ENCODE assay signal across 8 cellular contexts in genomic region chr2:240561325-240561971, GRCh38. TPM values are rescaled to one million over a fixed set of nuclear protein-coding genes. Genes with fewer than 3 reads are reported as not detected.
A peak's percentile ranks its signal among the peaks of the same experiment; 100 is the strongest.
DNase-seq lines count a peak whose midpoint lies in the region; ATAC-seq and TF ChIP-seq lines count a peak whose summit lies in the region.

No MANE protein-coding gene starts in this region.

- peaks cover 51% of the 10 kb centered on the region for H3K36me3 Mint-ChIP-seq in activated CD4-positive, alpha-beta T cell treated with anti-CD3 and anti-CD28 coated beads, Interleukin-2, amount 10 ng/mL, durations not matched to agents 24 days and 14 days (ENCODE audit: low read depth)
- H3K36me3 Mint-ChIP-seq in activated T-cell treated with anti-CD3 and anti-CD28 coated beads, Interleukin-2, amount 50 U/mL, for 24 hours (ENCODE audit: low read depth): peaks cover 72% of the 10 kb centered on the region

- peak overlapping the region; percentile 94 for H3K27ac Mint-ChIP-seq in activated CD4-positive, alpha-beta T cell treated with anti-CD3 and anti-CD28 coated beads, Interleukin-2, amount 10 ng/mL, durations not matched to agents 24 days and 14 days
- peak overlapping the region; percentile 95 for H3K27ac Mint-ChIP-seq in activated T-cell treated with anti-CD3 and anti-CD28 coated beads, Interleukin-2, amount 50 U/mL, for 24 hours

- peak; percentile 74 for DNase-seq in activated CD4-positive, alpha-beta T cell treated with anti-CD3 and anti-CD28 coated beads, Interleukin-2, amount 10 ng/mL, durations not matched to agents 24 days and 14 days
- no peak for DNase-seq in activated CD4-positive, alpha-beta T cell treated with anti-CD3 and anti-CD28 coated beads for 1 hour
- DNase-seq in activated T-cell treated with anti-CD3 and anti-CD28 coated beads, Interleukin-2, amount 50 U/mL, for 24 hours: no peak
- no peak for DNase-seq in heart left ventricle
- DNase-seq in sigmoid colon: peak; percentile 61
- DNase-seq in NCI-H2227 (lab: John Stamatoyannopoulos, UW; ENCODE audit: unreplicated experiment): no peak
- no peak for DNase-seq in OCI-M2 (lab: John Stamatoyannopoulos, UW; ENCODE audit: unreplicated experiment)

- H3K9me3 ChIP-seq in HUES64 (ENCODE audit: insufficient read depth, low read depth, low read length): no peaks in the 10 kb centered on the region
- no peaks in the 10 kb centered on the region for H3K9me3 ChIP-seq in heart left ventricle
- no peaks in the 10 kb centered on the region for H3K9me3 ChIP-seq in sigmoid colon

- TF ChIP-seq POLR2A in heart left ventricle (IDR thresholded peaks at IDR 0.05): peak in 1 of 2 donors; percentile 64
- no peak for TF ChIP-seq POLR2A in sigmoid colon (IDR thresholded peaks at IDR 0.05)

- peak in 2 of 12 donors; percentile 2 to 15 for TF ChIP-seq CTCF in heart left ventricle (IDR thresholded peaks at IDR 0.05)
- TF ChIP-seq CTCF in sigmoid colon (IDR thresholded peaks at IDR 0.05): peak in 1 of 4 experiments; percentile 60

- H3K27ac ChIP-seq in HUES64 (ENCODE audit: low read depth, low read length) (peak overlapping the region; percentile 60), heart left ventricle (peak overlapping the region; percentile 75 to 100 (median 100)), sigmoid colon (peak overlapping the region; percentile 97 to 100 (median 100))

- peak overlapping the region; percentile 94 for H3K4me3 Mint-ChIP-seq in activated CD4-positive, alpha-beta T cell treated with anti-CD3 and anti-CD28 coated beads, Interleukin-2, amount 10 ng/mL, durations not matched to agents 24 days and 14 days
- peak overlapping the region; percentile 82 for H3K4me3 Mint-ChIP-seq in activated T-cell treated with anti-CD3 and anti-CD28 coated beads, Interleukin-2, amount 50 U/mL, for 24 hours

- H3K27me3 ChIP-seq in HUES64 (ENCODE audit: insufficient read depth, low read length) (peaks cover 28% of the 10 kb centered on the region), heart left ventricle (peaks cover 0 to 3% (median 0%) of the 10 kb centered on the region in 9 donors), sigmoid colon (peaks cover 0 to 19% (median 0%) of the 10 kb centered on the region in 3 donors)

- no peaks in the 10 kb centered on the region for H3K27me3 Mint-ChIP-seq in activated CD4-positive, alpha-beta T cell treated with anti-CD3 and anti-CD28 coated beads, Interleukin-2, amount 10 ng/mL, durations not matched to agents 24 days and 14 days
- H3K27me3 Mint-ChIP-seq in activated T-cell treated with anti-CD3 and anti-CD28 coated beads, Interleukin-2, amount 50 U/mL, for 24 hours: no peaks in the 10 kb centered on the region

- intact Hi-C loops in activated CD4-positive, alpha-beta T cell treated with anti-CD3 and anti-CD28 coated beads, Interleukin-2, amount 10 ng/mL, durations not matched to agents 24 days and 14 days (cut with micrococcal nuclease): loop anchor here (1.0 to 10.0 kb wide), 4 partner anchors 271 to 1323 kb away; partner anchors contain the start of genes COPS9 and STK25
- intact Hi-C loops in heart left ventricle (cut with DNase I): loop anchor here in 3 of 10 donors (1.0 to 10.0 kb wide), 5 partner anchors 25 to 537 kb away; partner anchors contain the start of genes CAPN10 (in 3 of the 3), NDUFA10 (in 1 of the 3) and SNED1 (in 1 of the 3)
- intact Hi-C loops in sigmoid colon (cut with DNase I): loop anchor here (10.0 kb wide), 2 partner anchors 273 to 753 kb away; partner anchors contain the start of genes HDLBP and SEPTIN2

- peak overlapping the region; percentile 73 for H3K4me3 ChIP-seq in HUES64 (ENCODE audit: low read length)
- peak overlapping the region; percentile 37 to 94 (median 90) for H3K4me3 ChIP-seq in heart left ventricle
- H3K4me3 ChIP-seq in sigmoid colon: peak overlapping the region; percentile 68 to 93 (median 85)

- ATAC-seq in heart left ventricle: peak in 2 of 4 donors; percentile 1 to 3

- 54% methylated on average over 12 of the region's 14 CpGs for WGBS in HUES64
- WGBS in heart left ventricle, 4 donors: 14 to 33% (median 19%) methylated on average over 9 to 14 of the region's 14 CpGs
- WGBS in sigmoid colon, 2 donors: 3 to 14% methylated on average over 14 of the region's 14 CpGs

- peaks cover 66% of the 10 kb centered on the region for H3K4me1 Mint-ChIP-seq in activated CD4-positive, alpha-beta T cell treated with anti-CD3 and anti-CD28 coated beads, Interleukin-2, amount 10 ng/mL, durations not matched to agents 24 days and 14 days
- H3K4me1 Mint-ChIP-seq in activated T-cell treated with anti-CD3 and anti-CD28 coated beads, Interleukin-2, amount 50 U/mL, for 24 hours (ENCODE audit: low read depth): peaks cover 80% of the 10 kb centered on the region

- no peaks in the 10 kb centered on the region for H3K9me3 Mint-ChIP-seq in activated CD4-positive, alpha-beta T cell treated with anti-CD3 and anti-CD28 coated beads, Interleukin-2, amount 10 ng/mL, durations not matched to agents 24 days and 14 days
- H3K9me3 Mint-ChIP-seq in activated T-cell treated with anti-CD3 and anti-CD28 coated beads, Interleukin-2, amount 50 U/mL, for 24 hours: no peaks in the 10 kb centered on the region

- peaks cover 21% of the 10 kb centered on the region for H3K4me1 ChIP-seq in HUES64 (ENCODE audit: insufficient read depth, low read length)
- H3K4me1 ChIP-seq in heart left ventricle: peaks cover 7 to 88% (median 51%) of the 10 kb centered on the region in 12 donors
- H3K4me1 ChIP-seq in sigmoid colon: peaks cover 2 to 59% (median 49%) of the 10 kb centered on the region in 4 donors

- H3K36me3 ChIP-seq in HUES64 (ENCODE audit: insufficient read depth, low read length) (no peaks in the 10 kb centered on the region; the same call in 1 of the 2 replicates), heart left ventricle (peaks cover 0 to 12% (median 0%) of the 10 kb centered on the region in 9 donors), sigmoid colon (peaks cover 0 to 9% (median 0%) of the 10 kb centered on the region in 4 donors)

- peak overlapping the region; percentile 73; the same call in 1 of the 2 replicates for H3K9ac ChIP-seq in HUES64 (ENCODE audit: low read depth, low read length)

- no peak for TF ChIP-seq EP300 in sigmoid colon (IDR thresholded peaks at IDR 0.05)

RNA-seq across cellular contexts. Expression of gene DUSP28, which starts 1.3 kb away (rescaled TPM):
- total RNA-seq in activated CD4-positive, alpha-beta T cell treated with anti-CD3 and anti-CD28 coated beads, Interleukin-2, amount 10 ng/mL, durations not matched to agents 24 days and 14 days: 6.3 and 7.9 TPM in 2 replicates
- 4.3 TPM for polyA plus RNA-seq in HUES64 (2013, experiment 1 of 2)
- 2.7 TPM for polyA plus RNA-seq in HUES64 (2013, experiment 2 of 2)
- total RNA-seq in heart left ventricle (10 to 100 TPM in 7 of 9 donors, 1 to 10 TPM in 2; 6.7 to 23.9 (median 15.4) TPM), sigmoid colon (10 to 100 TPM in 1 of 4 donors, 1 to 10 TPM in 3; 4.6 to 10.2 (median 7.6) TPM)
- polyA plus RNA-seq in heart left ventricle (1 to 10 TPM; 3.6 to 9.3 TPM), sigmoid colon (1 to 10 TPM; 5.0 to 5.4 (median 5.1) TPM)

RNA-seq across cellular contexts. Expression of gene ANKMY1, which starts 3.7 kb away (rescaled TPM):
- total RNA-seq in activated CD4-positive, alpha-beta T cell treated with anti-CD3 and anti-CD28 coated beads, Interleukin-2, amount 10 ng/mL, durations not matched to agents 24 days and 14 days: 24.8 and 26.7 TPM in 2 replicates
- 3.0 TPM for polyA plus RNA-seq in HUES64 (2013, experiment 1 of 2)
- 3.6 TPM for polyA plus RNA-seq in HUES64 (2013, experiment 2 of 2)
- total RNA-seq in heart left ventricle: 10 to 100 TPM in 1 of 9 donors, 1 to 10 TPM in 8; 3.1 to 11.7 (median 5.6) TPM
- polyA plus RNA-seq in heart left ventricle: 1 to 10 TPM; 2.4 to 4.9 TPM
- 10 to 100 TPM in 2 of 4 donors, 1 to 10 TPM in 2; 6.7 to 14.0 (median 9.6) TPM for total RNA-seq in sigmoid colon
- polyA plus RNA-seq in sigmoid colon: 1 to 10 TPM; 3.6 to 9.4 (median 3.9) TPM

RNA-seq across cellular contexts. Expression of gene RNPEPL1, which starts 6.8 kb away (rescaled TPM):
- total RNA-seq in activated CD4-positive, alpha-beta T cell treated with anti-CD3 and anti-CD28 coated beads, Interleukin-2, amount 10 ng/mL, durations not matched to agents 24 days and 14 days: 59.1 and 60.7 TPM in 2 replicates
- polyA plus RNA-seq in HUES64 (2013, experiment 1 of 2): 7.3 TPM
- polyA plus RNA-seq in HUES64 (2013, experiment 2 of 2): 8.7 TPM
- total RNA-seq in heart left ventricle (100 to 1,000 TPM in 2 of 9 donors, 10 to 100 TPM in 7; 67.5 to 149 (median 91.0) TPM), sigmoid colon (10 to 100 TPM; 23.1 to 87.8 (median 28.4) TPM)
- polyA plus RNA-seq in heart left ventricle (100 to 1,000 TPM in 1 of 2 donors, 10 to 100 TPM in 1; 75.9 to 206 TPM), sigmoid colon (100 to 1,000 TPM in 2 of 3 donors, 10 to 100 TPM in 1; 64.3 to 136 (median 102) TPM)

RNA-seq across cellular contexts. Expression of gene CAPN10, which starts 25.1 kb away (rescaled TPM):
- total RNA-seq in activated CD4-positive, alpha-beta T cell treated with anti-CD3 and anti-CD28 coated beads, Interleukin-2, amount 10 ng/mL, durations not matched to agents 24 days and 14 days: 48.4 and 51.9 TPM in 2 replicates
- 23.9 TPM for polyA plus RNA-seq in HUES64 (2013, experiment 1 of 2)
- 22.4 TPM for polyA plus RNA-seq in HUES64 (2013, experiment 2 of 2)
- 10 to 100 TPM; 14.9 to 35.6 (median 21.9) TPM for total RNA-seq in heart left ventricle
- 10 to 100 TPM; 17.4 to 39.7 TPM for polyA plus RNA-seq in heart left ventricle
- 10 to 100 TPM; 10.5 to 27.7 (median 16.3) TPM for total RNA-seq in sigmoid colon
- polyA plus RNA-seq in sigmoid colon: 10 to 100 TPM; 11.4 to 33.0 (median 16.4) TPM

Comparison
In these comparisons a context has a peak if more than half of its experiments do, and no peak if none do; other contexts are left out.
1. DNase-seq: peak in activated CD4-positive, alpha-beta T cell treated with anti-CD3 and anti-CD28 coated beads, Interleukin-2, amount 10 ng/mL, durations not matched to agents 24 days and 14 days (single experiment) and sigmoid colon (single experiment); none in activated CD4-positive, alpha-beta T cell treated with anti-CD3 and anti-CD28 coated beads for 1 hour (single experiment), activated T-cell treated with anti-CD3 and anti-CD28 coated beads, Interleukin-2, amount 50 U/mL, for 24 hours (single experiment), heart left ventricle (0 of 5), NCI-H2227 (single experiment) and OCI-M2 (single experiment).
2. Peak in every context shown above with its lines, with median percentiles within 50 percentile points of each other: H3K27ac ChIP-seq and H3K4me3 ChIP-seq.